In the genomic region with DNA sequence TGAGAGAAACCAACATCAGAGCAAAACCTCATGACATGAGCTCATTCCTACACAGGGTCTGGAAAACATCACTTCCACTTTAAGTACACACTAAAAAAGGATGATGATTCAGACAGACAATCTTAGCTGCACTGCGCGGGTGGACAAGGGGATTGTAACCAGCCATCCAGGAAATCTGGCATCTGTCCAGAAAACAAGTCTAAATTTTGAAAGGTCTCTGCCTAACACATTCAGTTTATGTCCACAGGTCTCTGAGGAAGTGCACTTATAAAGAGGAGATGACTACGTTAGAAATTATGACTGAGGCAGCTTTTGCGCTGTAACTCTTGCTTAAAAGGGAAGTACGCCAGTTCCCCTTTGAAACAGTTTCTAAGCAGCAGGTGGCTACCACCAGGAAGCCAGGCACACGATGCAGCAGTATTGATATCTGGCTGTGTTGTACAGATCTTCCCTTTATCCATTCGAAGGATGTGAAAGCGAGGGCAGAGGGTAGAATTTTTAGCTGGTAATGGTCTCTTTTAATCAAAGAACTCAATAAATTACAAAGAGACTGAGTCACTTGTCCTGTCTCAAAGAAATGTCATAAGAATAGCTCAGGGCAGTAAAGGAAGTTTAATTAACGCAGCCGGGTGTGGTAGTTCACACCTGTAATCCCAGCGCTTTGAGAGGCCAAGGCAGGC, we compare ENCODE assay signal across 9 cellular contexts.
DNase-seq lines count a peak whose midpoint lies in the region; ATAC-seq and TF ChIP-seq lines count a peak whose summit lies in the region.
"Had no signal": no experiment of that assay in that cellular context is flagged by ENCODE, and none has a peak within 500 bp of the region (broad histone marks: within the 10 kb centered on the region; RNA-seq: fewer than 3 reads in every experiment).

No MANE protein-coding gene starts in this region.

- H3K4me1 ChIP-seq in PC-3 (ENCODE audit: insufficient read depth, low read length): peaks cover 25% of the 10 kb centered on the region

- no peak for TF ChIP-seq CTCF in PC-3 (conservative IDR thresholded peaks at IDR 0.05; ENCODE audit: low read depth, low read length)

- no peaks in the 10 kb centered on the region for H3K27me3 ChIP-seq in PC-3 (ENCODE audit: low read length)

- no peaks in the 10 kb centered on the region for H3K9me2 ChIP-seq in PC-3 (replicated peaks; ENCODE audit: low read length)

- no peaks in the 10 kb centered on the region for H3K36me3 ChIP-seq in PC-3 (ENCODE audit: low read depth, low read length)

- H3K4me2 ChIP-seq in PC-3 (ENCODE audit: low read length): peak overlapping the region; percentile 67
- H3K4me2 ChIP-seq: KMS-11 had no signal

- intact Hi-C loops in PC-3 (cut with micrococcal nuclease): loop anchor here (5.0 to 10.0 kb wide), 3 partner anchors 45 to 1188 kb away; no protein-coding TSS in a partner anchor

- no peaks in the 10 kb centered on the region for H4K20me1 ChIP-seq in PC-3 (ENCODE audit: low read length)

- no peaks in the 10 kb centered on the region for H3K79me2 ChIP-seq in PC-3 (ENCODE audit: low read length)

- H2AFZ ChIP-seq in PC-3 (ENCODE audit: low read length): peak overlapping the region; percentile 40

- no peak overlapping the region for H3K9ac ChIP-seq in PC-3 (ENCODE audit: low read length)
- H3K9ac ChIP-seq: KMS-11 had no signal

- CTCF ChIA-PET in PC-3 (lab: Charles Lee): interaction anchor here (0.5 to 0.7 kb wide), 2 partner anchors 89 to 187 kb away, joined by 3 to 6 read pairs; no protein-coding TSS in a partner anchor

- POLR2A ChIA-PET in PC-3 (lab: Charles Lee; ENCODE audit: unreplicated experiment): interaction anchor here (0.5 kb wide), 1 partner anchor 318 kb away, joined by 3 read pairs; no protein-coding TSS in a partner anchor

- BruUV-seq in PC-3 (replicated peaks; lab: Mats Ljungman, UMichigan): no TSS peak

- H3F3A ChIP-seq in PC-3 (ENCODE audit: low read length, unreplicated experiment): peaks cover 9% of the 10 kb centered on the region

- peak overlapping the region; percentile 64 for H3K27ac ChIP-seq in PC-3 (ENCODE audit: low read length)
- H3K27ac ChIP-seq: KMS-11 had no signal

- H3K9me3 ChIP-seq in PC-3 (ENCODE audit: low read length): no peaks in the 10 kb centered on the region

- DNase-seq in Ammon's horn (ENCODE audit: low spot score) (peak; percentile 74), PC-3 (peak; percentile 90), middle frontal gyrus (ENCODE audit: extremely low spot score, low spot score) (peak; percentile 42), NCI-H1930 (lab: John Stamatoyannopoulos, UW) (no peak), GOT3 (lab: John Stamatoyannopoulos, UW) (no peak)
- DNase-seq in central memory CD4-positive, alpha-beta T cell: peak; percentile 1

- H3K4me3 ChIP-seq in PC-3 (ENCODE audit: low read length): peak overlapping the region; percentile 29; the same call in 1 of the 2 replicates

- ATAC-seq in GM18511 (IDR thresholded peaks at IDR 0.05; ENCODE audit: unreplicated experiment): peak; percentile 82
- peak; percentile 76 for ATAC-seq in HG03108 (IDR thresholded peaks at IDR 0.05; ENCODE audit: unreplicated experiment)
- ATAC-seq in PC-3: peak; percentile 85

Comparison
In these comparisons a context has a peak if more than half of its experiments do, and no peak if none do; other contexts are left out.
1. DNase-seq: peak in Ammon's horn (single experiment), PC-3 (single experiment), central memory CD4-positive, alpha-beta T cell (single experiment) and middle frontal gyrus (single experiment); none in NCI-H1930 (0 of 2) and GOT3 (single experiment).
2. Peak in every context shown above with its lines, with median percentiles within 50 percentile points of each other: ATAC-seq.